Comparison of ENCODE assay signal across 29 cellular contexts in genomic region chr10:1376384-1376945, GRCh38.
DNase-seq lines count a peak whose midpoint lies in the region; ATAC-seq and TF ChIP-seq lines count a peak whose summit lies in the region.
"Had no signal": no experiment of that assay in that cellular context is flagged by ENCODE, and none has a peak within 500 bp of the region (broad histone marks: within the 10 kb centered on the region; RNA-seq: fewer than 3 reads in every experiment).

No MANE protein-coding gene starts in this region.

- H3K9me3 ChIP-seq in right atrium auricular region (no peaks in the 10 kb centered on the region), endodermal cell (ENCODE audit: control insufficient read depth, low read length) (no peaks in the 10 kb centered on the region), vagina (no peaks in the 10 kb centered on the region)
- H3K9me3 ChIP-seq: Caco-2 had no signal

- H3K9ac ChIP-seq in endodermal cell (ENCODE audit: extremely low read depth, low read length, poor library complexity, severe bottlenecking) = no peak overlapping the region

- H3K4me1 Mint-ChIP-seq in endodermal cell (peaks cover 19% of the 10 kb centered on the region), neural crest cell (peaks cover 8% of the 10 kb centered on the region), HFFc6 (ENCODE audit: low read depth) (no peaks in the 10 kb centered on the region)
- H3K4me1 Mint-ChIP-seq: B cell had no signal

- H3K27me3 Mint-ChIP-seq in endodermal cell (ENCODE audit: insufficient read depth) (peaks cover 4% of the 10 kb centered on the region), neural crest cell (ENCODE audit: low read depth) (peaks cover 28% of the 10 kb centered on the region), HFFc6 (ENCODE audit: insufficient read depth) (peaks cover 2% of the 10 kb centered on the region)

- H3K36me3 Mint-ChIP-seq in endodermal cell (ENCODE audit: low read depth) (no peaks in the 10 kb centered on the region), neural crest cell (ENCODE audit: low read depth) (no peaks in the 10 kb centered on the region), HFFc6 (ENCODE audit: low read depth) (peaks cover 13% of the 10 kb centered on the region)
- no peaks in the 10 kb centered on the region for H3K36me3 Mint-ChIP-seq in activated naive CD4-positive, alpha-beta T cell treated with anti-CD3 and anti-CD28 coated beads, Interleukin-2, amount 50 U/mL, for 72 hours
- H3K36me3 Mint-ChIP-seq: CD8-positive, alpha-beta T cell had no signal

- H3K36me3 ChIP-seq in right atrium auricular region (no peaks in the 10 kb centered on the region), endodermal cell (ENCODE audit: control insufficient read depth, insufficient read depth, low read length) (no peaks in the 10 kb centered on the region), vagina (no peaks in the 10 kb centered on the region)

- H3K27ac ChIP-seq in right atrium auricular region = no peak overlapping the region
- no peak overlapping the region for H3K27ac ChIP-seq in endodermal cell (ENCODE audit: low read depth, low read length)
- H3K27ac ChIP-seq in vagina = no peak overlapping the region
- H3K27ac ChIP-seq: C4-2B had no signal

- TF ChIP-seq POLR2A in vagina (IDR thresholded peaks at IDR 0.05) = no peak

- no peak overlapping the region for H3K4me3 ChIP-seq in right atrium auricular region
- no peak overlapping the region for H3K4me3 ChIP-seq in endodermal cell (ENCODE audit: low read length)
- H3K4me3 ChIP-seq in vagina = no peak overlapping the region
- H3K4me3 ChIP-seq: K562 had no signal

- H3K9me3 Mint-ChIP-seq in endodermal cell (no peaks in the 10 kb centered on the region), neural crest cell (peaks cover 3% of the 10 kb centered on the region), HFFc6 (peaks cover 56% of the 10 kb centered on the region)
- H3K9me3 Mint-ChIP-seq in activated naive CD4-positive, alpha-beta T cell treated with anti-CD3 and anti-CD28 coated beads, Interleukin-2, amount 50 U/mL, for 72 hours = peaks cover 5% of the 10 kb centered on the region in 2 donors
- H3K9me3 Mint-ChIP-seq: CD8-positive, alpha-beta T cell had no signal

- no peaks in the 10 kb centered on the region for H3K27me3 ChIP-seq in right atrium auricular region
- no peaks in the 10 kb centered on the region for H3K27me3 ChIP-seq in endodermal cell (ENCODE audit: control insufficient read depth, insufficient read depth, low read length, poor library complexity, severe bottlenecking)
- no peaks in the 10 kb centered on the region for H3K27me3 ChIP-seq in vagina

- no peaks in the 10 kb centered on the region for H3K4me1 ChIP-seq in right atrium auricular region
- H3K4me1 ChIP-seq in endodermal cell (ENCODE audit: control insufficient read depth, insufficient read depth, low read length) = peaks cover 1% of the 10 kb centered on the region
- no peaks in the 10 kb centered on the region for H3K4me1 ChIP-seq in vagina

- intact Hi-C loops in cardiac septum (cut with DNase I) (no loop called here), vagina (cut with DNase I) (no loop called here)

- H3K4me3 Mint-ChIP-seq in endodermal cell = no peak overlapping the region
- no peak overlapping the region for H3K4me3 Mint-ChIP-seq in neural crest cell
- H3K4me3 Mint-ChIP-seq in HFFc6 = no peak overlapping the region
- H3K4me3 Mint-ChIP-seq: B cell; CD8-positive, alpha-beta T cell had no signal

- DNase-seq in cardiac septum (ENCODE audit: low spot score) (peak; percentile 51), right atrium auricular region (ENCODE audit: low spot score) (no peak), endodermal cell (peak; percentile 52), neural crest cell (ENCODE audit: low read depth, low spot score) (no peak), vagina (ENCODE audit: extremely low spot score in 2 of 2) (peak; percentile 25 to 77), GM03348 (ENCODE audit: low spot score) (no peak), HFFc6 (no peak)
- DNase-seq in activated naive CD4-positive, alpha-beta T cell treated with anti-CD3 and anti-CD28 coated beads, Interleukin-2, amount 50 U/mL, for 72 hours (ENCODE audit: low spot score in 2 of 2) = no peak
- DNase-seq: DMS 273 treated with DMSO at 0.1 percent for 48 hours, DMS79, EL, GDM1, Kasumi-1, NCI-H1092 treated with DMSO at 0.1 percent for 48 hours, NCI-H1436, NCI-H187, NCI-H2081 treated with DMSO at 0.1 percent for 48 hours, NCI-H2171, NCI-H226, NCI-H510A, NCI-H69, SHP77 treated with DMSO at 0.1 percent for 48 hours had no signal

- H3K27ac Mint-ChIP-seq in endodermal cell (no peak overlapping the region), neural crest cell (ENCODE audit: unreplicated experiment) (peak overlapping the region; percentile 27), HFFc6 (no peak overlapping the region)
- H3K27ac Mint-ChIP-seq in activated naive CD4-positive, alpha-beta T cell treated with anti-CD3 and anti-CD28 coated beads, Interleukin-2, amount 50 U/mL, for 72 hours = no peak overlapping the region
- H3K27ac Mint-ChIP-seq: B cell; CD8-positive, alpha-beta T cell had no signal

- TF ChIP-seq CTCF in right atrium auricular region (IDR thresholded peaks at IDR 0.05) (no peak), endodermal cell (conservative IDR thresholded peaks at IDR 0.05) (no peak), neural crest cell (conservative IDR thresholded peaks at IDR 0.05) (no peak), vagina (IDR thresholded peaks at IDR 0.05) (no peak), HFFc6 (IDR thresholded peaks at IDR 0.05) (no peak)

- 92 to 96% methylated on average over 5 to 11 of the region's 11 CpGs for WGBS in endodermal cell (ENCODE audit: insufficient coverage in 1 of 2, insufficient read length in 1 of 2), 2 experiments

- no peak for ATAC-seq in activated naive CD4-positive, alpha-beta T cell treated with anti-CD3 and anti-CD28 coated beads, Interleukin-2, amount 50 U/mL, for 72 hours
- ATAC-seq: CD8-positive, alpha-beta T cell; HepG2; K562; Panc1 had no signal

Comparison
In these comparisons a context has a peak if more than half of its experiments do, and no peak if none do; other contexts are left out.
1. DNase-seq: peak in cardiac septum (single experiment), endodermal cell (single experiment) and vagina (2 of 2); none in right atrium auricular region (single experiment), neural crest cell (single experiment), GM03348 (single experiment), activated naive CD4-positive, alpha-beta T cell treated with anti-CD3 and anti-CD28 coated beads, Interleukin-2, amount 50 U/mL, for 72 hours (0 of 2) and HFFc6 (single experiment).